In genomic region chr12:55681142-55682077, GRCh38 we compare ENCODE assay signal across 8 cellular contexts. TPM values are rescaled to one million over a fixed set of nuclear protein-coding genes. Genes with fewer than 3 reads are reported as not detected.
DNase-seq lines count a peak whose midpoint lies in the region; ATAC-seq, FAIRE-seq and TF ChIP-seq lines count a peak whose summit lies in the region.

No MANE protein-coding gene starts in this region.

- ATAC-seq in GM19463 (IDR thresholded peaks at IDR 0.05; ENCODE audit: unreplicated experiment), result peak; percentile 47
- ATAC-seq in HG03108 (IDR thresholded peaks at IDR 0.05; ENCODE audit: unreplicated experiment), result no peak

- H3K27ac ChIP-seq in OCI-LY7 (ENCODE audit: low read depth, low read length, poor library complexity, severe bottlenecking), result no peak overlapping the region
- no peak overlapping the region for H3K27ac ChIP-seq in H1 (ENCODE audit: low read depth, low read length)
- H3K27ac ChIP-seq in mesodermal cell (ENCODE audit: low read depth, low read length, severe bottlenecking), result peak overlapping the region; percentile 43

- no peak overlapping the region for H3K23ac ChIP-seq in H1 (ENCODE audit: insufficient read length)

- TF ChIP-seq EP300 in H1 (IDR thresholded peaks at IDR 0.05; ENCODE audit: borderline replicate concordance in 1 of 2, low read depth in 2 of 2, low read length in 2 of 2), result no peak

- CTCF ChIA-PET in OCI-LY7 (lab: Charles Lee; ENCODE audit: unreplicated experiment), result interaction anchor here (0.9 kb wide), 1 partner anchor 10 kb away, joined by 3 read pairs; no protein-coding TSS in a partner anchor
- CTCF ChIA-PET in H1 (lab: Charles Lee; ENCODE audit: partially characterized antibody), result interaction anchor here (0.6 to 4.9 kb wide), 18 partner anchors 8 to 480 kb away, joined by 3 to 34 read pairs (median 6); partner anchors contain the start of genes BLOC1S1, CD63, ITGA7 and RDH5

- peak overlapping the region; percentile 16; the same call in 1 of the 2 replicates for H2BK20ac ChIP-seq in H1 (ENCODE audit: low read length)

- H3K4me1 ChIP-seq in OCI-LY7 (ENCODE audit: insufficient read depth, low read length, poor library complexity, severe bottlenecking) (peaks cover 7% of the 10 kb centered on the region), H1 (replicated peaks in 1 of 4; ENCODE audit: control insufficient read depth in 3 of 4, insufficient read depth in 4 of 4, low read length in 3 of 4) (peaks cover 0 to 12% (median 5%) of the 10 kb centered on the region in 4 experiments; a peak in 4 of 7 replicates), mesodermal cell (ENCODE audit: control insufficient read depth, insufficient read depth, low read length, poor library complexity, severe bottlenecking) (peaks cover 8% of the 10 kb centered on the region)

- H3K4me2 ChIP-seq in OCI-LY7 (ENCODE audit: low read length), result no peak overlapping the region
- peak overlapping the region; percentile 47 to 55 for H3K4me2 ChIP-seq in H1 (ENCODE audit: insufficient read depth in 1 of 2, low read depth in 2 of 2, low read length in 2 of 2)

- H3K79me2 ChIP-seq in OCI-LY7 (ENCODE audit: insufficient read depth, low read depth, low read length), result no peaks in the 10 kb centered on the region
- H3K79me2 ChIP-seq in H1 (ENCODE audit: control insufficient read depth in 1 of 2, insufficient read depth in 2 of 2, low read length in 2 of 2), result no peaks in the 10 kb centered on the region

- H2BK12ac ChIP-seq in H1 (ENCODE audit: low read depth, low read length), result peak overlapping the region; percentile 77

- 51% methylated on average over 16 of the region's 17 CpGs; no CpG with 5 or more reads in 1 of the 2 experiments for WGBS in H1 (ENCODE audit: extremely low coverage in 1 of 2, insufficient coverage in 1 of 2, insufficient read length in 1 of 2, insufficient replicate concordance in 2 of 2, low coverage in 1 of 2, low lambda C conversion rate in 2 of 2, missing lambda C conversion rate in 1 of 2), 2 experiments
- WGBS in mesodermal cell (ENCODE audit: insufficient coverage in 2 of 2), 2 experiments, result 42 to 52% methylated on average over 11 to 12 of the region's 17 CpGs

- H3K18ac ChIP-seq in H1 (ENCODE audit: extremely low read depth, low read length), result peak overlapping the region; percentile 91

- H3K14ac ChIP-seq in H1 (ENCODE audit: insufficient read length), result no peak overlapping the region

- H2AFZ ChIP-seq in OCI-LY7 (ENCODE audit: low read length) (no peak overlapping the region), H1 (ENCODE audit: low read length) (peak overlapping the region; percentile 47; the same call in 1 of the 2 replicates)

- H2BK5ac ChIP-seq in H1 (ENCODE audit: low read depth, low read length), result peak overlapping the region; percentile 82; the same call in 1 of the 2 replicates

- H3K4ac ChIP-seq in H1 (replicated peaks; ENCODE audit: insufficient read length, low read depth, low read length), result no peak overlapping the region

- no peak overlapping the region for H3K4me3 ChIP-seq in OCI-LY7 (ENCODE audit: low read depth, low read length, poor library complexity, severe bottlenecking)
- peak overlapping the region in 3 of 4 experiments; percentile 6 to 44 (median 21); a peak in 5 of 8 replicates for H3K4me3 ChIP-seq in H1 (ENCODE audit: extremely low read depth in 1 of 4, insufficient read depth in 2 of 4, low read depth in 3 of 4, low read length in 4 of 4)
- no peak overlapping the region for H3K4me3 ChIP-seq in mesodermal cell (ENCODE audit: extremely low read depth, insufficient read depth, low read length, poor library complexity, severe bottlenecking)

- no peaks in the 10 kb centered on the region for H3K27me3 ChIP-seq in H1 (replicated peaks in 1 of 4; ENCODE audit: control insufficient read depth in 3 of 4, extremely low read depth in 1 of 4, insufficient read depth in 3 of 4, low read length in 3 of 4)

- FAIRE-seq in H1 (lab: Jason Lieb, UNC), result no peak

- H2BK120ac ChIP-seq in H1 (replicated peaks; ENCODE audit: low read depth, low read length), result peak overlapping the region; percentile 5

- H3K23me2 ChIP-seq in H1 (ENCODE audit: low read depth, low read length), result no peaks in the 10 kb centered on the region

- H4K20me1 ChIP-seq in OCI-LY7 (ENCODE audit: insufficient read depth, low read length), result no peaks in the 10 kb centered on the region
- no peaks in the 10 kb centered on the region for H4K20me1 ChIP-seq in H1 (replicated peaks in 1 of 2; ENCODE audit: control insufficient read depth in 1 of 2, insufficient read depth in 2 of 2, low read length in 2 of 2)

- peak overlapping the region; percentile 59 for H4K5ac ChIP-seq in H1 (ENCODE audit: insufficient read length, low read depth, low read length)

- H3K79me1 ChIP-seq in H1 (ENCODE audit: low read depth, low read length), result no peaks in the 10 kb centered on the region

- no TSS peak for BruUV-seq in OCI-LY7 (replicated peaks; lab: Mats Ljungman, UMichigan)

- H2AK5ac ChIP-seq in H1 (ENCODE audit: low read depth, low read length), result no peak overlapping the region

- H3K56ac ChIP-seq in H1 (replicated peaks; ENCODE audit: insufficient read length, low read depth, low read length), result no peak overlapping the region

- POLR2A ChIA-PET in OCI-LY7 (lab: Charles Lee), result interaction anchor here (0.6 to 2.6 kb wide), 2 partner anchors 8 to 1107 kb away, joined by 3 to 17 read pairs; no protein-coding TSS in a partner anchor
- POLR2A ChIA-PET in H1 (lab: Charles Lee; ENCODE audit: partially characterized antibody), result interaction anchor here (0.6 to 1.5 kb wide), 12 partner anchors 11 to 179 kb away, joined by 3 to 8 read pairs (median 4); partner anchors contain the start of gene BLOC1S1

- TF ChIP-seq RAD21 in H1 (IDR thresholded peaks at IDR 0.05 in 1 of 2, conservative IDR thresholded peaks at IDR 0.05 in 1 of 2; ENCODE audit: low read depth in 2 of 2, low read length in 2 of 2), result peak; percentile 25 to 48; a peak in 3 of 4 replicates

- H3K9me2 ChIP-seq in OCI-LY7 (ENCODE audit: insufficient read depth, low read length), result no peaks in the 10 kb centered on the region

- peak in 1 of 2 experiments; percentile 54; a peak in 2 of 3 replicates for TF ChIP-seq POLR2A in H1 (IDR thresholded peaks at IDR 0.05; ENCODE audit: control extremely low read depth in 1 of 2, low read depth in 2 of 2, low read length in 2 of 2)

- peak overlapping the region; percentile 47 for H4K91ac ChIP-seq in H1 (replicated peaks; ENCODE audit: insufficient read length, low read length)

- TF ChIP-seq CTCF in OCI-LY7 (conservative IDR thresholded peaks at IDR 0.05; ENCODE audit: low read length), result peak; percentile 66
- peak; percentile 60 to 68 (median 61) for TF ChIP-seq CTCF in H1 (IDR thresholded peaks at IDR 0.05; ENCODE audit: control extremely low read depth in 1 of 3, insufficient read depth in 1 of 3, low read depth in 1 of 3, low read length in 3 of 3)

- intact Hi-C loops in OCI-LY7 (cut with micrococcal nuclease; ENCODE audit: unreplicated experiment), result loop anchor here (1.0 kb wide), 1 partner anchor 21 kb away; no protein-coding TSS in a partner anchor

- DNase-seq in Ammon's horn (ENCODE audit: low spot score) (peak; percentile 64), OCI-LY7 (ENCODE audit: low spot score) (no peak), H1 (ENCODE audit: low read depth in 1 of 2, low spot score in 2 of 2) (peak; percentile 61 to 83), GM19240 (ENCODE audit: insufficient read length, low spot score) (no peak)
- DNase-seq in effector CD4-positive, alpha-beta T cell, result no peak

- H3K9ac ChIP-seq in H1 (replicated peaks in 1 of 4; ENCODE audit: extremely low read depth in 1 of 4, low read depth in 3 of 4, low read length in 3 of 4), result no peak overlapping the region

- H3K9me3 ChIP-seq in OCI-LY7 (ENCODE audit: low read length) (no peaks in the 10 kb centered on the region), H1 (ENCODE audit: insufficient read depth in 2 of 2, low read depth in 1 of 2, low read length in 1 of 2) (no peaks in the 10 kb centered on the region), mesodermal cell (ENCODE audit: control insufficient read depth, low read length) (no peaks in the 10 kb centered on the region)

- peak overlapping the region; percentile 19; the same call in 1 of the 2 replicates for H4K8ac ChIP-seq in H1 (ENCODE audit: extremely low read depth, insufficient read depth, low read length)

- H3K36me3 ChIP-seq in OCI-LY7 (ENCODE audit: insufficient read depth, low read length), result no peaks in the 10 kb centered on the region
- peaks cover 0 to 4% (median 1%) of the 10 kb centered on the region in 4 experiments; a peak in 2 of 8 replicates for H3K36me3 ChIP-seq in H1 (ENCODE audit: control insufficient read depth in 2 of 4, insufficient read depth in 4 of 4, low read length in 3 of 4)
- peaks cover 7% of the 10 kb centered on the region for H3K36me3 ChIP-seq in mesodermal cell (ENCODE audit: control insufficient read depth, insufficient read depth, low read length)

- H2BK15ac ChIP-seq in H1 (ENCODE audit: low read length), result peak overlapping the region; percentile 99; the same call in 1 of the 2 replicates

RNA-seq across cellular contexts. Expression of gene ITGA7, which starts 26.3 kb away (rescaled TPM):
- total RNA-seq in OCI-LY7 (2014; rRNA removed; shearing (Covaris generic)), result 1.5 and 2.3 TPM in 2 replicates
- total RNA-seq in OCI-LY7 (2022), result 3.3 and 4.0 TPM in 2 replicates
- 76.4 and 86.1 TPM in 2 replicates for total RNA-seq in H1 (2021; fragmentation: NEBNext Ultra II Directional; extraction: Animal tissue kit (Norgen Biotek cat#: 25700))
- polyA plus RNA-seq in H1 (2011; rRNA removed), result 57.6 and 81.5 TPM in 2 replicates
- polyA plus RNA-seq in H1 (2011; cell fraction: cytosol; rRNA removed), result 83.6 TPM
- polyA plus RNA-seq in H1 (2011; cell fraction: nucleus; rRNA removed), result 576 TPM
- polyA plus RNA-seq in H1 (2012, experiment 1 of 2), result 88.5 to 116 TPM (median 98.2 TPM) in 4 replicates
- polyA plus RNA-seq in H1 (2012, experiment 2 of 2), result 49.5 TPM
- 53.7 TPM for polyA plus RNA-seq in H1 (2013, experiment 1 of 2)
- polyA plus RNA-seq in H1 (2013, experiment 2 of 2), result 44.3 TPM
- 39.1 and 41.6 TPM in 2 replicates for polyA minus RNA-seq in H1 (2011; rRNA and poly(A)+ RNA removed)
- polyA minus RNA-seq in H1 (2011; cell fraction: cytosol; rRNA and poly(A)+ RNA removed), result 30.8 TPM
- 103 TPM for polyA minus RNA-seq in H1 (2011; cell fraction: nucleus; rRNA and poly(A)+ RNA removed)
- 41.9 TPM for polyA plus RNA-seq in mesodermal cell (2013, experiment 1 of 2)
- polyA plus RNA-seq in mesodermal cell (2013, experiment 2 of 2), result 33.4 TPM

RNA-seq across cellular contexts. Expression of gene BLOC1S1, which starts 34.4 kb away (rescaled TPM):
- 139 and 161 TPM in 2 replicates for total RNA-seq in OCI-LY7 (2014; rRNA removed; shearing (Covaris generic))
- 152 and 159 TPM in 2 replicates for total RNA-seq in OCI-LY7 (2022)
- 84.3 and 91.1 TPM in 2 replicates for total RNA-seq in H1 (2021; fragmentation: NEBNext Ultra II Directional; extraction: Animal tissue kit (Norgen Biotek cat#: 25700))
- 149 and 185 TPM in 2 replicates for polyA plus RNA-seq in H1 (2011; rRNA removed)
- polyA plus RNA-seq in H1 (2011; cell fraction: cytosol; rRNA removed), result 215 TPM
- 132 TPM for polyA plus RNA-seq in H1 (2011; cell fraction: nucleus; rRNA removed)
- polyA plus RNA-seq in H1 (2012, experiment 1 of 2), result 124 to 187 TPM (median 163 TPM) in 4 replicates
- polyA plus RNA-seq in H1 (2012, experiment 2 of 2), result 152 TPM
- 87.5 TPM for polyA plus RNA-seq in H1 (2013, experiment 1 of 2)
- polyA plus RNA-seq in H1 (2013, experiment 2 of 2), result 85.4 TPM
- 41.3 and 44.1 TPM in 2 replicates for polyA minus RNA-seq in H1 (2011; rRNA and poly(A)+ RNA removed)
- 24.3 TPM for polyA minus RNA-seq in H1 (2011; cell fraction: cytosol; rRNA and poly(A)+ RNA removed)
- 27.7 TPM for polyA minus RNA-seq in H1 (2011; cell fraction: nucleus; rRNA and poly(A)+ RNA removed)
- 80.5 TPM for polyA plus RNA-seq in mesodermal cell (2013, experiment 1 of 2)
- polyA plus RNA-seq in mesodermal cell (2013, experiment 2 of 2), result 77.1 TPM

RNA-seq across cellular contexts. Expression of gene RDH5, which starts 38.8 kb away (rescaled TPM):
- total RNA-seq in OCI-LY7 (2014; rRNA removed; shearing (Covaris generic)), result 6.2 and 8.9 TPM in 2 replicates
- 19.6 and 20.1 TPM in 2 replicates for total RNA-seq in OCI-LY7 (2022)
- 4.2 and 4.5 TPM in 2 replicates for total RNA-seq in H1 (2021; fragmentation: NEBNext Ultra II Directional; extraction: Animal tissue kit (Norgen Biotek cat#: 25700))
- 6.0 and 7.1 TPM in 2 replicates for polyA plus RNA-seq in H1 (2011; rRNA removed)
- polyA plus RNA-seq in H1 (2011; cell fraction: cytosol; rRNA removed), result 8.7 TPM
- polyA plus RNA-seq in H1 (2011; cell fraction: nucleus; rRNA removed), result 14.0 TPM
- 5.4 to 9.4 TPM (median 6.1 TPM) in 4 replicates for polyA plus RNA-seq in H1 (2012, experiment 1 of 2)
- 2.8 TPM for polyA plus RNA-seq in H1 (2012, experiment 2 of 2)
- polyA plus RNA-seq in H1 (2013, experiment 1 of 2), result 5.6 TPM
- polyA plus RNA-seq in H1 (2013, experiment 2 of 2), result 4.7 TPM
- 6.7 and 7.3 TPM in 2 replicates for polyA minus RNA-seq in H1 (2011; rRNA and poly(A)+ RNA removed)
- 3.8 TPM for polyA minus RNA-seq in H1 (2011; cell fraction: cytosol; rRNA and poly(A)+ RNA removed)
- polyA minus RNA-seq in H1 (2011; cell fraction: nucleus; rRNA and poly(A)+ RNA removed), result 14.1 TPM
- 1.0 TPM for polyA plus RNA-seq in mesodermal cell (2013, experiment 1 of 2)
- polyA plus RNA-seq in mesodermal cell (2013, experiment 2 of 2), result 3.6 TPM

RNA-seq across cellular contexts. Expression of gene OR10P1, which starts 44.7 kb away (rescaled TPM):
- not detected in 2 replicates for total RNA-seq in OCI-LY7 (2014; rRNA removed; shearing (Covaris generic))
- total RNA-seq in OCI-LY7 (2022), result not detected in 2 replicates
- not detected in 2 replicates for total RNA-seq in H1 (2021; fragmentation: NEBNext Ultra II Directional; extraction: Animal tissue kit (Norgen Biotek cat#: 25700))
- polyA plus RNA-seq in H1 (2011; rRNA removed), result not detected in 2 replicates
- not detected for polyA plus RNA-seq in H1 (2011; cell fraction: cytosol; rRNA removed)
- not detected for polyA plus RNA-seq in H1 (2011; cell fraction: nucleus; rRNA removed)
- not detected in 4 replicates for polyA plus RNA-seq in H1 (2012, experiment 1 of 2)
- not detected for polyA plus RNA-seq in H1 (2012, experiment 2 of 2)
- not detected for polyA plus RNA-seq in H1 (2013, experiment 1 of 2)
- not detected for polyA plus RNA-seq in H1 (2013, experiment 2 of 2)
- not detected in 2 replicates for polyA minus RNA-seq in H1 (2011; rRNA and poly(A)+ RNA removed)
- polyA minus RNA-seq in H1 (2011; cell fraction: cytosol; rRNA and poly(A)+ RNA removed), result not detected
- polyA minus RNA-seq in H1 (2011; cell fraction: nucleus; rRNA and poly(A)+ RNA removed), result not detected
- not detected for polyA plus RNA-seq in mesodermal cell (2013, experiment 1 of 2)
- not detected for polyA plus RNA-seq in mesodermal cell (2013, experiment 2 of 2)

RNA-seq across cellular contexts. Expression of gene CD63, which starts 47.4 kb away (rescaled TPM):
- total RNA-seq in OCI-LY7 (2014; rRNA removed; shearing (Covaris generic)), result 102 and 143 TPM in 2 replicates
- 112 and 130 TPM in 2 replicates for total RNA-seq in OCI-LY7 (2022)
- 440 and 460 TPM in 2 replicates for total RNA-seq in H1 (2021; fragmentation: NEBNext Ultra II Directional; extraction: Animal tissue kit (Norgen Biotek cat#: 25700))
- 525 and 526 TPM in 2 replicates for polyA plus RNA-seq in H1 (2011; rRNA removed)
- polyA plus RNA-seq in H1 (2011; cell fraction: cytosol; rRNA removed), result 544 TPM
- polyA plus RNA-seq in H1 (2011; cell fraction: nucleus; rRNA removed), result 196 TPM
- polyA plus RNA-seq in H1 (2012, experiment 1 of 2), result 431 to 625 TPM (median 595 TPM) in 4 replicates
- polyA plus RNA-seq in H1 (2012, experiment 2 of 2), result 1,065 TPM
- polyA plus RNA-seq in H1 (2013, experiment 1 of 2), result 1,099 TPM
- polyA plus RNA-seq in H1 (2013, experiment 2 of 2), result 1,353 TPM
- polyA minus RNA-seq in H1 (2011; rRNA and poly(A)+ RNA removed), result 146 and 194 TPM in 2 replicates
- polyA minus RNA-seq in H1 (2011; cell fraction: cytosol; rRNA and poly(A)+ RNA removed), result 119 TPM
- polyA minus RNA-seq in H1 (2011; cell fraction: nucleus; rRNA and poly(A)+ RNA removed), result 71.1 TPM
- 883 TPM for polyA plus RNA-seq in mesodermal cell (2013, experiment 1 of 2)
- 779 TPM for polyA plus RNA-seq in mesodermal cell (2013, experiment 2 of 2)

Comparison
In these comparisons a context has a peak if more than half of its experiments do, and no peak if none do; other contexts are left out.
1. DNase-seq: peak in Ammon's horn (single experiment) and H1 (2 of 2); none in OCI-LY7 (single experiment), GM19240 (single experiment) and effector CD4-positive, alpha-beta T cell (single experiment).
2. H3K4me3 ChIP-seq: peak in H1 (3 of 4); none in OCI-LY7 (single experiment) and mesodermal cell (single experiment).
3. RNA of gene ITGA7, which starts 26.3 kb away (total RNA-seq): 76.4 to 86.1 TPM in H1; 1.5 to 4.0 TPM in OCI-LY7; every median in the first group is over 10 times any median in the second.